ENCODE assay signal across 23 cellular contexts in the genomic region with DNA sequence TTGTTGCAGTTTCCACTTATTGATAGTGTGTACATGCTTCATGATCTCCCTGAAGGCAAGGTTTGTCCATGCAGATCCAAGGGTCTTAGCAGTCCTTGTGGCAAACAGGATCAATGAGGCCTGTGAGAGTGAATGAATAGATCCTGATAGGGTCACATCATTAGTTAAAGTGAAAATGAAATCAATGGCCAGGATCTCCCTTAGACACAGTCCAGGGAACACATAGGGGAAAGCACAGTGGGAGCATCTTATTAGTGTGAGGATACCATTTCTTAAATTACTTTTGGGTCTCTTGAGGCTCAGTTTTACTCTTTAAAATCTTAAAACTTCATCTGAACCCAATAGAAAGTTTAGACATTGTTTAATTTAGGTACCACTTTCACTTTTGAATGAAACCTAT. TPM values are rescaled to one million over a fixed set of nuclear protein-coding genes. Genes with fewer than 3 reads are reported as not detected.
"Had no signal": no experiment of that assay in that cellular context is flagged by ENCODE, and none has a peak within 500 bp of the region (broad histone marks: within the 10 kb centered on the region; RNA-seq: fewer than 3 reads in every experiment).

No MANE protein-coding gene starts in this region.

- ATAC-seq: foreskin keratinocyte; gastroesophageal sphincter; heart left ventricle; left colon; left lung; left ventricle myocardium superior; lower lobe of right lung; mucosa of descending colon; naive thymus-derived CD8-positive, alpha-beta T cell had no signal

- H2AFZ ChIP-seq: hepatocyte had no signal

- H3K27ac ChIP-seq: dorsolateral prefrontal cortex, esophagus muscularis mucosa, foreskin keratinocyte, gastroesophageal sphincter, heart left ventricle, hepatocyte, left lung, lower lobe of right lung had no signal

- H3K9me3 ChIP-seq: esophagus muscularis mucosa, gastroesophageal sphincter, heart left ventricle, left lung, lower lobe of right lung, mucosa of descending colon had no signal

- H3K4me3 ChIP-seq: dorsolateral prefrontal cortex, esophagus muscularis mucosa, gastroesophageal sphincter, heart left ventricle, hepatocyte, left lung, lower lobe of right lung, mucosa of descending colon had no signal

- H3K79me2 ChIP-seq: hepatocyte had no signal

- H3K27me3 ChIP-seq: esophagus muscularis mucosa, foreskin keratinocyte, gastroesophageal sphincter, hepatocyte, left lung had no signal

- DNase-seq: dermis blood vessel endothelial cell; dorsolateral prefrontal cortex; effector CD4-positive, alpha-beta T cell; effector memory CD4-positive, alpha-beta T cell; foreskin keratinocyte; heart left ventricle; hypothalamus; immature natural killer cell; islet precursor cell; kidney; kidney glomerular epithelial cell; left colon; left lung; left ventricle myocardium superior; lower lobe of right lung; mesenchymal stem cell; mucosa of descending colon; naive B cell; naive thymus-derived CD8-positive, alpha-beta T cell had no signal

- H3K36me3 ChIP-seq: esophagus muscularis mucosa, gastroesophageal sphincter, heart left ventricle, left lung, lower lobe of right lung had no signal

- FAIRE-seq: frontal cortex, kidney had no signal

- H3K4me2 ChIP-seq: hepatocyte had no signal

- H3K4me1 ChIP-seq: esophagus muscularis mucosa, foreskin keratinocyte, gastroesophageal sphincter, heart left ventricle, left lung, lower lobe of right lung had no signal

RNA-seq across cellular contexts. Expression of gene ARHGAP6, which starts 59.3 kb away (rescaled TPM):
- polyA plus RNA-seq: naive thymus-derived CD8-positive, alpha-beta T cell had no signal
